ENCODE assay signal across 15 cellular contexts in genomic region chr19:55582284-55582683, GRCh38. TPM values are rescaled to one million over a fixed set of nuclear protein-coding genes. Genes with fewer than 3 reads are reported as not detected.
A peak's percentile ranks its signal among the peaks of the same experiment; 100 is the strongest.
DNase-seq lines count a peak whose midpoint lies in the region; ATAC-seq, FAIRE-seq and TF ChIP-seq lines count a peak whose summit lies in the region.
"Not testable (repeated sequence)": the region's sequence is repeated elsewhere in the genome, so short reads cannot be mapped to it uniquely, and the experiment has no call there.
"Had no signal": no experiment of that assay in that cellular context is flagged by ENCODE, and none has a peak within 500 bp of the region (broad histone marks: within the 10 kb centered on the region; RNA-seq: fewer than 3 reads in every experiment).

No MANE protein-coding gene starts in this region.

- not testable (repeated sequence) for DNase-seq in A549 (ENCODE audit: low read depth in 1 of 2, low spot score in 1 of 2); PC-3; body of pancreas; left ventricle myocardium inferior; naive B cell; stimulated activated effector memory CD8-positive, alpha-beta T cell treated with anti-CD3 and anti-CD28 coated beads, Interleukin-12 subunit alpha, Interleukin-12 subunit beta, amount 100 ng/mL, for 72 hours (ENCODE audit: low spot score in 2 of 2)

- H3K27ac ChIP-seq in A549 (peak overlapping the region; percentile 99 to 100), body of pancreas (peak overlapping the region; percentile 69 to 95 (median 89)), left ventricle myocardium inferior (replicated peaks) (peak overlapping the region; percentile 97)
- not testable (repeated sequence) for H3K27ac ChIP-seq in PC-3 (ENCODE audit: low read length)

- H3K79me2 ChIP-seq in PC-3 (ENCODE audit: low read length), result peaks cover 24% of the 10 kb centered on the region

- H3K4me1 ChIP-seq in A549 (peaks cover 39% of the 10 kb centered on the region), PC-3 (ENCODE audit: insufficient read depth, low read length) (peaks cover 15% of the 10 kb centered on the region), body of pancreas (peaks cover 46% of the 10 kb centered on the region), left ventricle myocardium inferior (peaks cover 52% of the 10 kb centered on the region)

- H3K4me2 ChIP-seq in A549 (peak overlapping the region; percentile 85), PC-3 (ENCODE audit: low read length) (peak overlapping the region; percentile 88; the same call in 1 of the 2 replicates)

- H3K27me3 ChIP-seq in PC-3 (ENCODE audit: low read length); body of pancreas; left ventricle myocardium inferior (ENCODE audit: low read depth): not testable (repeated sequence)

- TF ChIP-seq EP300 in A549 (IDR thresholded peaks at IDR 0.05), result not testable (repeated sequence)

- not testable (repeated sequence) for BruUV-seq in PC-3 (replicated peaks; lab: Mats Ljungman, UMichigan)

- H3K36me3 Mint-ChIP-seq in naive B cell, result not testable (repeated sequence)
- peaks cover 15% of the 10 kb centered on the region for H3K36me3 Mint-ChIP-seq in stimulated activated effector memory CD8-positive, alpha-beta T cell treated with anti-CD3 and anti-CD28 coated beads, Interleukin-12 subunit alpha, Interleukin-12 subunit beta, amount 100 ng/mL, for 72 hours

- not testable (repeated sequence) for H4K20me1 ChIP-seq in PC-3 (ENCODE audit: low read length)

- not testable (repeated sequence) for H3K9me3 Mint-ChIP-seq in naive B cell; stimulated activated effector memory CD8-positive, alpha-beta T cell treated with anti-CD3 and anti-CD28 coated beads, Interleukin-12 subunit alpha, Interleukin-12 subunit beta, amount 100 ng/mL, for 72 hours

- 42% methylated on average over 4 of the region's 4 CpGs for WGBS in A549 (ENCODE audit: missing lambda C conversion rate)
- 55 to 66% methylated on average over 4 of the region's 4 CpGs for WGBS in body of pancreas, 2 donors

- ATAC-seq in A549; PC-3; body of pancreas; naive B cell (ENCODE audit: low read depth in 2 of 2); stimulated activated effector memory CD8-positive, alpha-beta T cell treated with anti-CD3 and anti-CD28 coated beads, Interleukin-12 subunit alpha, Interleukin-12 subunit beta, amount 100 ng/mL, for 72 hours: not testable (repeated sequence)

- H3K27ac Mint-ChIP-seq in naive B cell, result peak overlapping the region in 1 of 6 donors; percentile 76
- not testable (repeated sequence) for H3K27ac Mint-ChIP-seq in stimulated activated effector memory CD8-positive, alpha-beta T cell treated with anti-CD3 and anti-CD28 coated beads, Interleukin-12 subunit alpha, Interleukin-12 subunit beta, amount 100 ng/mL, for 72 hours

- FAIRE-seq in A549 (lab: Jason Lieb, UNC), result not testable (repeated sequence)

- H3K27me3 Mint-ChIP-seq in naive B cell, result not testable (repeated sequence)

- H3K36me3 ChIP-seq in PC-3 (ENCODE audit: low read depth, low read length); body of pancreas (replicated peaks in 1 of 2; ENCODE audit: insufficient read depth in 1 of 2, low read depth in 2 of 2): not testable (repeated sequence)
- H3K36me3 ChIP-seq in left ventricle myocardium inferior, result peaks cover 22% of the 10 kb centered on the region

- TF ChIP-seq RAD21 in A549 (conservative IDR thresholded peaks at IDR 0.05 in 1 of 2, IDR thresholded peaks at IDR 0.05 in 1 of 2), result not testable (repeated sequence)

- peaks cover 41 to 48% (median 42%) of the 10 kb centered on the region in 3 donors for H3K4me1 Mint-ChIP-seq in naive B cell
- peaks cover 45% of the 10 kb centered on the region for H3K4me1 Mint-ChIP-seq in stimulated activated effector memory CD8-positive, alpha-beta T cell treated with anti-CD3 and anti-CD28 coated beads, Interleukin-12 subunit alpha, Interleukin-12 subunit beta, amount 100 ng/mL, for 72 hours

- CTCF ChIA-PET in A549 (lab: Yijun Ruan, JAX), result interaction anchor here (0.6 to 3.0 kb wide), 8 partner anchors 24 to 441 kb away, joined by 3 to 20 read pairs (median 6); partner anchors contain the start of gene ZNF865
- CTCF ChIA-PET in PC-3 (lab: Charles Lee), result not testable (repeated sequence)

- H3K4me3 ChIP-seq in A549; PC-3 (ENCODE audit: low read length); body of pancreas; left ventricle myocardium inferior: not testable (repeated sequence)

- peak overlapping the region in 5 of 8 donors; percentile 12 to 95 (median 90) for H3K4me3 Mint-ChIP-seq in naive B cell
- H3K4me3 Mint-ChIP-seq in stimulated activated effector memory CD8-positive, alpha-beta T cell treated with anti-CD3 and anti-CD28 coated beads, Interleukin-12 subunit alpha, Interleukin-12 subunit beta, amount 100 ng/mL, for 72 hours, result peak overlapping the region; percentile 83

- intact Hi-C loops in PC-3 (cut with micrococcal nuclease); body of pancreas (cut with DNase I); left ventricle myocardium inferior (cut with micrococcal nuclease): not testable (repeated sequence)

- not testable (repeated sequence) for TF ChIP-seq POLR2A in A549 (IDR thresholded peaks at IDR 0.05; ENCODE audit: low read length); body of pancreas (IDR thresholded peaks at IDR 0.05)

- TF ChIP-seq CTCF in A549 (IDR thresholded peaks at IDR 0.05); PC-3 (conservative IDR thresholded peaks at IDR 0.05; ENCODE audit: low read depth, low read length); body of pancreas (IDR thresholded peaks at IDR 0.05); left ventricle myocardium inferior (IDR thresholded peaks at IDR 0.05; ENCODE audit: borderline replicate concordance): not testable (repeated sequence)

- H3K9me2 ChIP-seq in PC-3 (replicated peaks; ENCODE audit: low read length), result not testable (repeated sequence)

- not testable (repeated sequence) for H3K9ac ChIP-seq in PC-3 (ENCODE audit: low read length)

- not testable (repeated sequence) for H3F3A ChIP-seq in PC-3 (ENCODE audit: low read length, unreplicated experiment)

- not testable (repeated sequence) for H2AFZ ChIP-seq in PC-3 (ENCODE audit: low read length)

- not testable (repeated sequence) for H3K9me3 ChIP-seq in A549; PC-3 (ENCODE audit: low read length); body of pancreas; left ventricle myocardium inferior (replicated peaks)

- POLR2A ChIA-PET in A549 (lab: Yijun Ruan, JAX), result interaction anchor here (1.1 to 2.7 kb wide), 6 partner anchors 17 to 62 kb away, joined by 4 to 22 read pairs (median 9); partner anchors contain the start of genes FIZ1, ZNF524 and ZNF865
- POLR2A ChIA-PET in PC-3 (lab: Charles Lee; ENCODE audit: unreplicated experiment), result not testable (repeated sequence)

RNA-seq across cellular contexts. Expression of gene ZNF579, which starts 1.6 kb away (rescaled TPM):
- polyA plus RNA-seq in A549 (2011; rRNA removed), result 4.2 and 6.5 TPM in 2 replicates
- 12.2 and 16.1 TPM in 2 replicates for polyA plus RNA-seq in A549 (2012; cell fraction: cytosol; rRNA removed)
- 45.5 and 51.1 TPM in 2 replicates for polyA plus RNA-seq in A549 (2012; cell fraction: nucleus; rRNA removed)
- polyA plus RNA-seq in A549 (2017; fragmentation: RNase III; extraction: RNeasy Plus Mini Kit Qiagen cat#74134 plus additional on column Dnase treatment), result 16.2 to 17.0 TPM (median 16.2 TPM) in 3 replicates
- polyA minus RNA-seq in A549 (2011; rRNA and poly(A)+ RNA removed), result 11.4 and 12.8 TPM in 2 replicates
- 13.5 and 26.1 TPM in 2 replicates for total RNA-seq in PC-3 (2014; rRNA removed)
- total RNA-seq in body of pancreas, result 1 to 10 TPM; 3.3 to 6.2 TPM
- total RNA-seq in left ventricle myocardium inferior, result 11.5 TPM
- polyA plus RNA-seq in naive B cell (ENCODE audit: low read depth in 6 of 6), result under 1 TPM; 0.13 to 0.85 (median 0.40) TPM

RNA-seq across cellular contexts. Expression of gene FIZ1, which starts 17.0 kb away (rescaled TPM):
- polyA plus RNA-seq in A549 (2011; rRNA removed), result 10.3 and 10.4 TPM in 2 replicates
- 11.8 and 16.0 TPM in 2 replicates for polyA plus RNA-seq in A549 (2012; cell fraction: cytosol; rRNA removed)
- polyA plus RNA-seq in A549 (2012; cell fraction: nucleus; rRNA removed), result 20.4 and 23.1 TPM in 2 replicates
- polyA plus RNA-seq in A549 (2017; fragmentation: RNase III; extraction: RNeasy Plus Mini Kit Qiagen cat#74134 plus additional on column Dnase treatment), result 15.7 to 18.0 TPM (median 16.9 TPM) in 3 replicates
- polyA minus RNA-seq in A549 (2011; rRNA and poly(A)+ RNA removed), result 7.9 and 10.2 TPM in 2 replicates
- total RNA-seq in PC-3 (2014; rRNA removed), result 11.6 and 11.7 TPM in 2 replicates
- 10 to 100 TPM in 1 of 2 donors, 1 to 10 TPM in 1; 5.7 to 13.5 TPM for total RNA-seq in body of pancreas
- total RNA-seq in left ventricle myocardium inferior, result 16.0 TPM
- polyA plus RNA-seq in naive B cell (ENCODE audit: low read depth in 6 of 6), result 1 to 10 TPM; 2.3 to 5.2 (median 3.2) TPM

RNA-seq across cellular contexts. Expression of gene ZNF524, which starts 17.8 kb away (rescaled TPM):
- polyA plus RNA-seq in A549 (2011; rRNA removed) (5.0 and 6.4 TPM in 2 replicates), A549 (2017; fragmentation: RNase III; extraction: RNeasy Plus Mini Kit Qiagen cat#74134 plus additional on column Dnase treatment) (9.3 to 9.7 TPM (median 9.7 TPM) in 3 replicates), naive B cell (ENCODE audit: low read depth in 6 of 6) (10 to 100 TPM; 25.1 to 42.1 (median 37.1) TPM)
- 13.9 and 21.7 TPM in 2 replicates for polyA plus RNA-seq in A549 (2012; cell fraction: cytosol; rRNA removed)
- 13.3 and 22.6 TPM in 2 replicates for polyA plus RNA-seq in A549 (2012; cell fraction: nucleus; rRNA removed)
- 2.1 and 2.5 TPM in 2 replicates for polyA minus RNA-seq in A549 (2011; rRNA and poly(A)+ RNA removed)
- total RNA-seq in PC-3 (2014; rRNA removed) (27.7 and 33.1 TPM in 2 replicates), body of pancreas (10 to 100 TPM; 29.7 to 45.4 TPM), left ventricle myocardium inferior (15.6 TPM)

RNA-seq across cellular contexts. Expression of gene ZNF865, which starts 23.2 kb away (rescaled TPM):
- polyA plus RNA-seq in A549 (2011; rRNA removed) (2.1 and 2.2 TPM in 2 replicates), A549 (2017; fragmentation: RNase III; extraction: RNeasy Plus Mini Kit Qiagen cat#74134 plus additional on column Dnase treatment) (7.1 to 7.9 TPM (median 7.8 TPM) in 3 replicates), naive B cell (ENCODE audit: low read depth in 6 of 6) (under 1 TPM in 4 of 6 donors, not detected in 2; 0.12 to 0.60 (median 0.18) TPM)
- 6.3 and 10.9 TPM in 2 replicates for polyA plus RNA-seq in A549 (2012; cell fraction: cytosol; rRNA removed)
- polyA plus RNA-seq in A549 (2012; cell fraction: nucleus; rRNA removed), result 13.0 and 22.4 TPM in 2 replicates
- polyA minus RNA-seq in A549 (2011; rRNA and poly(A)+ RNA removed), result 2.1 and 2.5 TPM in 2 replicates
- total RNA-seq in PC-3 (2014; rRNA removed) (5.5 and 8.2 TPM in 2 replicates), body of pancreas (10 to 100 TPM in 1 of 2 donors, 1 to 10 TPM in 1; 6.5 to 14.8 TPM), left ventricle myocardium inferior (17.0 TPM)

RNA-seq across cellular contexts. Expression of gene SBK3, which starts 36.9 kb away (rescaled TPM):
- polyA plus RNA-seq in A549 (2011; rRNA removed) (0.89 and 1.1 TPM in 2 replicates), A549 (2017; fragmentation: RNase III; extraction: RNeasy Plus Mini Kit Qiagen cat#74134 plus additional on column Dnase treatment) (0.92 to 1.2 TPM (median 1.1 TPM) in 3 replicates), naive B cell (ENCODE audit: low read depth in 6 of 6) (not detected)
- polyA plus RNA-seq in A549 (2012; cell fraction: cytosol; rRNA removed), result 1.3 and 2.3 TPM in 2 replicates
- 2.2 and 2.7 TPM in 2 replicates for polyA plus RNA-seq in A549 (2012; cell fraction: nucleus; rRNA removed)
- 0.58 and 0.78 TPM in 2 replicates for polyA minus RNA-seq in A549 (2011; rRNA and poly(A)+ RNA removed)
- total RNA-seq in PC-3 (2014; rRNA removed) (0.46 TPM in 1 of 2 replicates, not detected in the other), body of pancreas (not detected), left ventricle myocardium inferior (21.1 TPM)
- total RNA-seq: activated CD4-positive, alpha-beta memory T cell treated with anti-CD3 and anti-CD28 coated beads, Interleukin-2, amount 10 ng/mL, durations not matched to agents 7 days and 5 days; activated naive CD4-positive, alpha-beta T cell treated with anti-CD3 and anti-CD28 coated beads, Interleukin-2, amount 50 U/mL, for 72 hours; activated T-helper 2 cell treated with anti-CD3 and anti-CD28 coated beads, Interferon-gamma antibody, Interleukin-2, Interleukin-4, amounts not matched to agents 10 μg/mL and 5 μg/mL and 100 μg/mL, durations not matched to agents 14 hours and 24 hours and 36 hours; posterior vena cava; suprapubic skin; T-helper 1 cell treated with Interleukin-12 subunit alpha and Interleukin-12 subunit beta and Interleukin-4 antibody, amounts not matched to agents 30 ng/mL and 1 ng/mL, for 36 hours; vagina had no signal
- polyA plus RNA-seq: fibroblast of lung, neural cell had no signal
